Comparison of ENCODE assay signal across 9 cellular contexts in genomic region chr11:35141034-35141433, GRCh38. TPM values are rescaled to one million over a fixed set of nuclear protein-coding genes. Genes with fewer than 3 reads are reported as not detected.
DNase-seq lines count a peak whose midpoint lies in the region; ATAC-seq, FAIRE-seq and TF ChIP-seq lines count a peak whose summit lies in the region.
"Had no signal": no experiment of that assay in that cellular context is flagged by ENCODE, and none has a peak within 500 bp of the region (broad histone marks: within the 10 kb centered on the region; RNA-seq: fewer than 3 reads in every experiment).

No MANE protein-coding gene starts in this region.

- H3K23ac ChIP-seq in mesenchymal stem cell (ENCODE audit: low read length in 2 of 2), result no peak overlapping the region

- peak overlapping the region in 2 of 3 donors; percentile 13 to 51 for H3K27ac ChIP-seq in right lobe of liver
- no peak overlapping the region for H3K27ac ChIP-seq in HepG2 (ENCODE audit: extremely low read length, insufficient read depth, low read length)
- peak overlapping the region; percentile 47 for H3K27ac ChIP-seq in mesenchymal stem cell (ENCODE audit: low read length, poor library complexity, severe bottlenecking)
- H3K27ac ChIP-seq in aorta (ENCODE audit: low read depth in 1 of 2, low read length in 2 of 2), result peak overlapping the region in 1 of 2 donors; percentile 72

- DNase-seq in right lobe of liver, result no peak
- DNase-seq in HepG2 (ENCODE audit: low spot score), result no peak
- no peak for DNase-seq in astrocyte of the spinal cord (ENCODE audit: low read depth, low spot score)
- DNase-seq in mesenchymal stem cell, result peak; percentile 46
- no peak for DNase-seq in aorta
- DNase-seq in GM12891 (ENCODE audit: insufficient read length, low spot score), result no peak
- DNase-seq in GF-D8 (lab: John Stamatoyannopoulos, UW), result no peak
- DNase-seq: NCI-H1930 had no signal

- no peak overlapping the region for H4K91ac ChIP-seq in mesenchymal stem cell (ENCODE audit: low read length)

- H2BK120ac ChIP-seq in mesenchymal stem cell (ENCODE audit: low read depth, low read length), result no peak overlapping the region

- no peak for TF ChIP-seq POLR2A in right lobe of liver (IDR thresholded peaks at IDR 0.05)
- TF ChIP-seq POLR2A in HepG2 (IDR thresholded peaks at IDR 0.05; ENCODE audit: insufficient read depth in 1 of 2, low read depth in 2 of 2, low read length in 2 of 2), result no peak
- no peak for TF ChIP-seq POLR2A in GM12891 (IDR thresholded peaks at IDR 0.05; ENCODE audit: low read depth, low read length)

- no peak for TF ChIP-seq CTCF in right lobe of liver (IDR thresholded peaks at IDR 0.05)
- no peak for TF ChIP-seq CTCF in HepG2 (CRISPR knock-in tag; IDR thresholded peaks at IDR 0.05)
- no peak for TF ChIP-seq CTCF in astrocyte of the spinal cord (IDR thresholded peaks at IDR 0.05; ENCODE audit: low read depth, low read length)

- POLR2A ChIA-PET in HepG2 (lab: Yijun Ruan, JAX), result no interaction called here

- peaks cover 5% of the 10 kb centered on the region for H3K79me1 ChIP-seq in mesenchymal stem cell (replicated peaks; ENCODE audit: low read length, poor library complexity, severe bottlenecking)

- H3K4me2 ChIP-seq in HepG2 (ENCODE audit: low read depth, low read length) (no peak overlapping the region), mesenchymal stem cell (ENCODE audit: low read length, poor library complexity, severe bottlenecking) (peak overlapping the region; percentile 70)

- ATAC-seq in right lobe of liver, result no peak
- no peak for ATAC-seq in HepG2
- no peak for ATAC-seq in aorta (ENCODE audit: low FRiP score)
- ATAC-seq in HG02759 (IDR thresholded peaks at IDR 0.05; ENCODE audit: unreplicated experiment), result no peak

- H3K14ac ChIP-seq in mesenchymal stem cell (ENCODE audit: low read length in 2 of 2), result no peak overlapping the region

- peak overlapping the region; percentile 66 for H4K8ac ChIP-seq in mesenchymal stem cell (ENCODE audit: low read length)

- no peak overlapping the region for H2AK5ac ChIP-seq in mesenchymal stem cell (ENCODE audit: low read length, severe bottlenecking)

- H3K4me1 ChIP-seq in right lobe of liver (peaks cover 0 to 22% (median 0%) of the 10 kb centered on the region in 4 donors), HepG2 (ENCODE audit: insufficient read depth, low read length) (no peaks in the 10 kb centered on the region), mesenchymal stem cell (ENCODE audit: control insufficient read depth, insufficient read depth, low read depth, low read length) (peaks cover 30% of the 10 kb centered on the region), aorta (ENCODE audit: control insufficient read depth in 1 of 2, insufficient read depth in 2 of 2, low read length in 2 of 2) (peaks cover 0 to 7% of the 10 kb centered on the region in 2 donors)

- H2BK15ac ChIP-seq in mesenchymal stem cell (ENCODE audit: low read depth, poor library complexity, severe bottlenecking), result no peak overlapping the region

- peak overlapping the region in 1 of 2 experiments; percentile 50 for H3K18ac ChIP-seq in mesenchymal stem cell (ENCODE audit: low read depth in 1 of 2, low read length in 2 of 2)

- H2AFZ ChIP-seq in HepG2 (ENCODE audit: low read length) (no peak overlapping the region), mesenchymal stem cell (ENCODE audit: low read depth, low read length) (no peak overlapping the region)

- H3K79me2 ChIP-seq in HepG2 (ENCODE audit: insufficient read depth, low read length), result no peaks in the 10 kb centered on the region

- CTCF ChIA-PET in HepG2 (lab: Yijun Ruan, JAX; ENCODE audit: low intra/inter-chr PET ratio, low total read pairs), result no interaction called here

- H3K9me3 ChIP-seq in right lobe of liver, result no peaks in the 10 kb centered on the region
- H3K9me3 ChIP-seq in HepG2 (ENCODE audit: low read length), result no peaks in the 10 kb centered on the region
- no peaks in the 10 kb centered on the region for H3K9me3 ChIP-seq in mesenchymal stem cell (ENCODE audit: control insufficient read depth, low read length)
- H3K9me3 ChIP-seq in aorta (ENCODE audit: control insufficient read depth, low read length), result no peaks in the 10 kb centered on the region

- H3K9ac ChIP-seq in HepG2 (ENCODE audit: insufficient read depth, low read depth, low read length) (no peak overlapping the region), mesenchymal stem cell (ENCODE audit: low read length) (peak overlapping the region; percentile 96)

- WGBS in right lobe of liver (ENCODE audit: insufficient coverage, low coverage, low lambda C conversion rate, missing lambda C conversion rate), result 70% methylated on average over 2 of the region's 2 CpGs
- 12% methylated on average over 2 of the region's 2 CpGs for WGBS in HepG2 (ENCODE audit: low lambda C conversion rate)
- 25% methylated on average over 2 of the region's 2 CpGs for WGBS in mesenchymal stem cell
- 4 to 6% methylated on average over 2 of the region's 2 CpGs for WGBS in aorta, 2 donors

- no peak for FAIRE-seq in HepG2 (lab: Jason Lieb, UNC)
- no peak for FAIRE-seq in GM12891 (lab: Jason Lieb, UNC)

- no TSS peak for BruUV-seq in HepG2 (replicated peaks; lab: Mats Ljungman, UMichigan)

- in situ Hi-C loops in HepG2 (cut with HindIII; ENCODE audit: extremely low pct_ligation_motif_present, low pct_unique_long_range_greater_than_20kb) (no loop called here), astrocyte of the spinal cord (cut with HindIII; ENCODE audit: low sequenced_read_pairs) (no loop called here)

- H3K36me3 ChIP-seq in right lobe of liver (no peaks in the 10 kb centered on the region), HepG2 (replicated peaks in 1 of 2; ENCODE audit: control insufficient read depth in 1 of 2, insufficient read depth in 2 of 2, low read length in 2 of 2) (no peaks in the 10 kb centered on the region), mesenchymal stem cell (ENCODE audit: control insufficient read depth in 1 of 2, insufficient read depth in 2 of 2, low read depth in 1 of 2, low read length in 2 of 2) (peaks cover 0 to 61% of the 10 kb centered on the region in 2 experiments), aorta (ENCODE audit: control insufficient read depth in 1 of 2, insufficient read depth in 2 of 2, low read length in 1 of 2) (no peaks in the 10 kb centered on the region)

- no peak overlapping the region for H2BK5ac ChIP-seq in mesenchymal stem cell (ENCODE audit: low read depth, low read length, poor library complexity, severe bottlenecking)

- TF ChIP-seq RAD21 in HepG2 (CRISPR knock-in tag; IDR thresholded peaks at IDR 0.05), result no peak

- H3K4me3 ChIP-seq in right lobe of liver (peak overlapping the region; percentile 7 to 70 (median 68)), HepG2 (replicated peaks in 1 of 3; ENCODE audit: insufficient read depth in 1 of 3, low read depth in 2 of 3, low read length in 3 of 3) (no peak overlapping the region), astrocyte of the spinal cord (ENCODE audit: low read depth, low read length) (peak overlapping the region; percentile 98), mesenchymal stem cell (ENCODE audit: insufficient read depth in 1 of 2, low read depth in 1 of 2, low read length in 2 of 2) (peak overlapping the region in 1 of 2 experiments; percentile 89), aorta (ENCODE audit: low read length in 2 of 2) (peak overlapping the region; percentile 46 to 74)

- no peaks in the 10 kb centered on the region for H4K20me1 ChIP-seq in HepG2 (ENCODE audit: insufficient read depth, low read length)

- TF ChIP-seq EP300 in HepG2 (IDR thresholded peaks at IDR 0.05; ENCODE audit: low read depth in 2 of 2, low read length in 2 of 2) (no peak), HepG2 (CRISPR knock-in tag; IDR thresholded peaks at IDR 0.05; ENCODE audit: borderline replicate concordance) (no peak)

- no peak overlapping the region for H2BK12ac ChIP-seq in mesenchymal stem cell (ENCODE audit: low read length in 2 of 2)

- H3K27me3 ChIP-seq in right lobe of liver (no peaks in the 10 kb centered on the region), HepG2 (ENCODE audit: control insufficient read depth in 1 of 2, insufficient read depth in 2 of 2, low read length in 2 of 2) (peaks cover 4 to 44% of the 10 kb centered on the region in 2 experiments; a peak in 3 of 5 replicates), mesenchymal stem cell (ENCODE audit: control insufficient read depth in 1 of 2, insufficient read depth in 1 of 2, low read length in 2 of 2) (no peaks in the 10 kb centered on the region), aorta (ENCODE audit: control insufficient read depth in 1 of 2, insufficient read depth in 2 of 2, low read length in 1 of 2) (no peaks in the 10 kb centered on the region)

- no peak overlapping the region for H3K4ac ChIP-seq in mesenchymal stem cell (ENCODE audit: low read depth in 1 of 2, low read length in 2 of 2)

- intact Hi-C loops in right lobe of liver (cut with DNase I), result no loop called here
- intact Hi-C loops in HepG2 (cut with micrococcal nuclease; ENCODE audit: unreplicated experiment), result no loop called here
- intact Hi-C loops in aorta (cut with DNase I), result loop anchor here (5.0 kb wide), 3 partner anchors 36 to 41 kb away; no protein-coding TSS in a partner anchor

RNA-seq across cellular contexts. Expression of gene CD44, which starts 2.1 kb away (rescaled TPM):
- 10 to 100 TPM; 12.2 to 64.1 (median 22.9) TPM for total RNA-seq in right lobe of liver
- 0.02 TPM in 1 of 2 replicates, not detected in the other for total RNA-seq in HepG2 (2016; rRNA removed; fragmentation: Illumina TruSeq; extraction: Trizol)
- total RNA-seq in HepG2 (2016; cell fraction: cytosol; rRNA removed; fragmentation: Illumina TruSeq; extraction: Trizol; ENCODE audit: low read depth), result not detected in 2 replicates
- not detected in 2 replicates for total RNA-seq in HepG2 (2016; cell fraction: insoluble cytoplasmic fraction; rRNA removed; fragmentation: Illumina TruSeq; extraction: Trizol)
- not detected in 2 replicates for total RNA-seq in HepG2 (2016; cell fraction: membrane; rRNA removed; fragmentation: Illumina TruSeq; extraction: Trizol)
- total RNA-seq in HepG2 (2016; cell fraction: nucleus; rRNA removed; fragmentation: Illumina TruSeq; extraction: Trizol), result not detected in 2 replicates
- 0.11 and 0.29 TPM in 2 replicates for polyA plus RNA-seq in HepG2 (2011; rRNA removed)
- 0.16 and 0.21 TPM in 2 replicates for polyA plus RNA-seq in HepG2 (2011; cell fraction: cytosol; rRNA removed)
- not detected in 2 replicates for polyA plus RNA-seq in HepG2 (2011; cell fraction: nucleus; rRNA removed)
- not detected in 2 replicates for polyA plus RNA-seq in HepG2 (2012)
- not detected in 2 replicates for polyA plus RNA-seq in HepG2 (2016; cell fraction: cytosol; fragmentation: Illumina TruSeq; extraction: Trizol; ENCODE audit: low read depth)
- polyA plus RNA-seq in HepG2 (2016; cell fraction: insoluble cytoplasmic fraction; fragmentation: Illumina TruSeq; extraction: Trizol; ENCODE audit: low read depth), result not detected in 2 replicates
- polyA plus RNA-seq in HepG2 (2016; cell fraction: membrane; fragmentation: Illumina TruSeq; extraction: Trizol; ENCODE audit: low read depth), result not detected in 2 replicates
- polyA plus RNA-seq in HepG2 (2016; cell fraction: nucleus; fragmentation: Illumina TruSeq; extraction: Trizol; ENCODE audit: insufficient read depth, low read depth), result not detected in 2 replicates
- 343 TPM in 1 of 2 replicates, not detected in the other for polyA minus RNA-seq in HepG2 (2011; rRNA and poly(A)+ RNA removed; ENCODE audit: low replicate concordance)
- 0.97 TPM in 1 of 2 replicates, not detected in the other for polyA minus RNA-seq in HepG2 (2011; cell fraction: cytosol; rRNA and poly(A)+ RNA removed)
- polyA minus RNA-seq in HepG2 (2011; cell fraction: nucleus; rRNA and poly(A)+ RNA removed), result 0.39 and 0.62 TPM in 2 replicates
- 1,373 TPM for polyA plus RNA-seq in mesenchymal stem cell (2013, experiment 1 of 2)
- polyA plus RNA-seq in mesenchymal stem cell (2013, experiment 2 of 2), result 1,315 TPM
- 100 to 1,000 TPM; 321 to 462 TPM for total RNA-seq in aorta
- polyA plus RNA-seq in aorta, result 100 to 1,000 TPM in 1 of 2 donors, 10 to 100 TPM in 1; 70.0 to 113 TPM
- 726 TPM for polyA plus RNA-seq in GM12891 (2012; ENCODE audit: low read depth, missing spikeins)

Comparison
In these comparisons a context has a peak if more than half of its experiments do, and no peak if none do; other contexts are left out.
1. H3K4me3 ChIP-seq: peak in right lobe of liver (3 of 3), astrocyte of the spinal cord (single experiment) and aorta (2 of 2); none in HepG2 (0 of 3).
2. RNA of gene CD44, which starts 2.1 kb away (total RNA-seq): 321 to 462 TPM in aorta and 12.2 to 64.1 TPM in right lobe of liver; 0.02 TPM in HepG2; every median in the first group is over 10 times any median in the second.
3. intact Hi-C loops: an anchor here in aorta (5.0 kb wide); none called in right lobe of liver and HepG2.